In the genomic region with DNA sequence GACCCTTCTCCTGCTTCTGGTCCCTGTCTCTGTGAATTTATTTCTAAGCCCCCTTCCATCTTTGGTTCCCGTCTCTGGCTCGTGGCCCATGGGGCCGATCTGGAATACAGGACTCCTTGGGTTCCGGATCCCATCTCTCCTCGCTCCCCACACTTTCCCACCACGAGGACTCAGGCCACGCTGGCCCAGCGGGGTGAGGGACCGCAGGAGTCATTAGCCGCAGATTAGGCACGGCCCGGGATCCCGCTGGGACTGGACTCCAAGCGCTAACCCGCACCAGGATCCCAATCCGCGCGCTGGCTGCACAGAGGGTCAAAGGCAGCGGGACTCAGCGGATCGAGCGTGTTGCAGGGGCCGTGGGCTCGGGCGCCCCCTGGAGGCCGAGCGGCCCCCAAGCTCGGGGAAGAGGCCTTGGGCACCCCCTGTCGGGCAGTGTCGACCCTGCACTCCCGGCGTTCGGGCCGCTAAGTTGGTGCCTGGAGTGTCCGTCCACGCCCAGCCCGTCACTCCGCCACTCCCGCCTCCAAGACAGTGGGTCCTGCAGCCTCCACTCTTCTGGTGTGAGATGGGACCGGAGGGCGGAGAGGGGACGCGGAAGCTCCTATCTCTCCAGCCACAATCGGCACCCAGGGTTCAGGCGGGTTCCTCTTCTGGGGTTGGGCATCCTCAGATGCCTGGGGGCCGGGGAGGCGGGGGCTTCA, we compare ENCODE assay signal across 8 cellular contexts. TPM values are rescaled to one million over a fixed set of nuclear protein-coding genes. Genes with fewer than 3 reads are reported as not detected.
A peak's percentile ranks its signal among the peaks of the same experiment; 100 is the strongest.
DNase-seq lines count a peak whose midpoint lies in the region; ATAC-seq lines count a peak whose summit lies in the region.

No MANE protein-coding gene starts in this region.

- H3K4me3 ChIP-seq in NT2/D1 (ENCODE audit: insufficient read length, low read depth) (peak overlapping the region; percentile 49), mucosa of rectum (ENCODE audit: low read length in 2 of 2) (peak overlapping the region; percentile 60 to 69)

- ATAC-seq in GM19452 (IDR thresholded peaks at IDR 0.05; ENCODE audit: unreplicated experiment): peak; percentile 57

- H3K36me3 ChIP-seq in NT2/D1 (ENCODE audit: insufficient read depth, insufficient read length, low read length) (peaks cover 23% of the 10 kb centered on the region), mucosa of rectum (ENCODE audit: control insufficient read depth in 2 of 2, insufficient read depth in 2 of 2, low read length in 2 of 2) (peaks cover 5% of the 10 kb centered on the region in 2 donors)

- H3K27me3 ChIP-seq in NT2/D1 (ENCODE audit: insufficient read depth, insufficient read length) (peaks cover 65% of the 10 kb centered on the region), mucosa of rectum (ENCODE audit: control insufficient read depth in 2 of 2, insufficient read depth in 2 of 2, low read length in 2 of 2) (peaks cover 49 to 58% of the 10 kb centered on the region in 2 donors)

- peaks cover 22% of the 10 kb centered on the region for H3K4me1 ChIP-seq in NT2/D1 (ENCODE audit: insufficient read depth, insufficient read length)
- peaks cover 36 to 52% of the 10 kb centered on the region in 2 donors for H3K4me1 ChIP-seq in mucosa of rectum (ENCODE audit: control insufficient read depth in 2 of 2, insufficient read depth in 2 of 2, low read length in 2 of 2)

- H3K27ac ChIP-seq in epithelial cell of prostate (peak overlapping the region; percentile 79), mucosa of rectum (ENCODE audit: low read depth in 2 of 2, low read length in 2 of 2) (no peak overlapping the region)

- H3K9ac ChIP-seq in NT2/D1 (ENCODE audit: insufficient read length, low read depth) (peak overlapping the region; percentile 76), mucosa of rectum (ENCODE audit: low read depth in 1 of 2, low read length in 2 of 2) (peak overlapping the region; percentile 26 to 47)

- H3K9me3 ChIP-seq in NT2/D1 (ENCODE audit: insufficient read depth, low read length) (no peaks in the 10 kb centered on the region; the same call in 1 of the 2 replicates), mucosa of rectum (ENCODE audit: control insufficient read depth in 2 of 2, low read length in 2 of 2) (no peaks in the 10 kb centered on the region)

- DNase-seq in COR-L47 (lab: John Stamatoyannopoulos, UW): peak; percentile 81
- peak; percentile 89 for DNase-seq in HT-29 (ENCODE audit: low spot score)
- peak; percentile 85 for DNase-seq in NT2/D1 (ENCODE audit: low read depth, low spot score)
- peak; percentile 98 for DNase-seq in activated CD8-positive, alpha-beta memory T cell treated with anti-CD3 and anti-CD28 coated beads, Interleukin-2, amount 50 U/mL, for 48 hours
- no peak for DNase-seq in epithelial cell of prostate (ENCODE audit: low read depth, low spot score)
- peak; percentile 66 to 68 for DNase-seq in stimulated activated CD8-positive, alpha-beta memory T cell treated with anti-CD3 and anti-CD28 coated beads, Interleukin-4, amount 100 ng/mL, for 4 hours (ENCODE audit: low read depth in 2 of 2, low spot score in 1 of 2)

RNA-seq across cellular contexts. Expression of gene SHMT2, which starts 9.5 kb away (rescaled TPM):
- 295 and 298 TPM in 2 replicates for total RNA-seq in HT-29 (2014; rRNA removed; shearing (Covaris generic))

RNA-seq across cellular contexts. Expression of gene STAC3, which starts 12.0 kb away (rescaled TPM):
- total RNA-seq in HT-29 (2014; rRNA removed; shearing (Covaris generic)): 0.41 and 1.1 TPM in 2 replicates

RNA-seq across cellular contexts. Expression of gene NXPH4, which starts 22.4 kb away (rescaled TPM):
- total RNA-seq in HT-29 (2014; rRNA removed; shearing (Covaris generic)): 0.97 and 2.8 TPM in 2 replicates
